In genomic region chr12:124761056-124761455, GRCh38 we compare ENCODE assay signal across 24 cellular contexts.
"Had no signal": no experiment of that assay in that cellular context is flagged by ENCODE, and none has a peak within 500 bp of the region (broad histone marks: within the 10 kb centered on the region; RNA-seq: fewer than 3 reads in every experiment).

No MANE protein-coding gene starts in this region.

- H3K27ac ChIP-seq: gastrocnemius medialis, upper lobe of right lung had no signal

- H3K4me3 Mint-ChIP-seq: activated B cell treated with CpG ODN at 0.5 μM for 24 hours; activated CD4-positive, alpha-beta T cell treated with anti-CD3 and anti-CD28 coated beads for 36 hours; effector memory CD8-positive, alpha-beta T cell; mesothelial cell of epicardium; nephron progenitor cell; stimulated activated memory B cell treated with anti-CD40 and anti-IgM and Interleukin-4, amounts not matched to agents 10 μg/mL and 1 μg/mL and 100 μg/mL, for 72 hours; T-helper 17 cell had no signal

- H3K36me3 ChIP-seq: esophagus squamous epithelium, gastrocnemius medialis, left lung, sigmoid colon, thoracic aorta, upper lobe of right lung had no signal

- H3K4me2 ChIP-seq: smooth muscle cell had no signal

- H3K9me3 ChIP-seq: gastrocnemius medialis, thoracic aorta, upper lobe of right lung had no signal

- H3K27ac Mint-ChIP-seq: activated B cell treated with CpG ODN at 0.5 μM for 24 hours; activated CD4-positive, alpha-beta T cell treated with anti-CD3 and anti-CD28 coated beads for 36 hours; activated T-cell treated with anti-CD3 and anti-CD28 coated beads, Interleukin-2, amount 50 U/mL, for 72 hours; effector memory CD8-positive, alpha-beta T cell; mesothelial cell of epicardium; nephron progenitor cell; T-helper 17 cell had no signal

- ATAC-seq: effector memory CD8-positive, alpha-beta T cell; gastrocnemius medialis; left lung; T-helper 17 cell; upper lobe of right lung had no signal

- H3K4me3 ChIP-seq: dorsolateral prefrontal cortex, esophagus squamous epithelium, gastrocnemius medialis, left lung, sigmoid colon, smooth muscle cell, thoracic aorta, upper lobe of right lung had no signal

- H3K27me3 ChIP-seq: dorsolateral prefrontal cortex, gastrocnemius medialis, left lung, sigmoid colon, upper lobe of right lung had no signal

- H3K4me1 Mint-ChIP-seq: activated B cell treated with CpG ODN at 0.5 μM for 24 hours, T-helper 17 cell had no signal

- DNase-seq: activated B cell treated with CpG ODN at 0.5 μM for 24 hours; activated CD4-positive, alpha-beta T cell treated with anti-CD3 and anti-CD28 coated beads for 36 hours; activated CD4-positive, alpha-beta T cell treated with anti-CD3 and anti-CD28 coated beads, Interleukin-2, amount 50 U/mL, for 4 hours; activated CD8-positive, alpha-beta memory T cell treated with anti-CD3 and anti-CD28 coated beads, Interleukin-2, amount 50 U/mL, for 48 hours; activated effector memory CD4-positive, alpha-beta T cell treated with anti-CD3 and anti-CD28 coated beads, Interleukin-2, amount 50 U/mL, for 16 hours; activated naive CD4-positive, alpha-beta T cell treated with anti-CD3 and anti-CD28 coated beads, Interleukin-2, amount 50 U/mL, for 16 hours; activated T-cell treated with anti-CD3 and anti-CD28 coated beads, Interleukin-2, amount 50 U/mL, for 72 hours; central memory CD4-positive, alpha-beta T cell; dorsolateral prefrontal cortex; effector memory CD8-positive, alpha-beta T cell; esophagus squamous epithelium; gastrocnemius medialis; hippocampal formation; kidney glomerular epithelial cell; left lung; sigmoid colon; SW 1271; T-helper 17 cell; upper lobe of right lung had no signal
